Comparison of ENCODE assay signal across 16 cellular contexts in genomic region chr3:122067588-122068240, GRCh38. TPM values are rescaled to one million over a fixed set of nuclear protein-coding genes. Genes with fewer than 3 reads are reported as not detected.
DNase-seq lines count a peak whose midpoint lies in the region; ATAC-seq, FAIRE-seq and TF ChIP-seq lines count a peak whose summit lies in the region.
"Had no signal": no experiment of that assay in that cellular context is flagged by ENCODE, and none has a peak within 500 bp of the region (broad histone marks: within the 10 kb centered on the region; RNA-seq: fewer than 3 reads in every experiment).

No MANE protein-coding gene starts in this region.

- RAD21 ChIA-PET in GM12878 (lab: Charles Lee; ENCODE audit: unreplicated experiment), result interaction anchor here (0.6 to 7.1 kb wide), 10 partner anchors 10 to 72 kb away, joined by 3 to 138 read pairs (median 16); partner anchors contain the start of gene ILDR1

- BruUV-seq in GM12878 (replicated peaks; lab: Mats Ljungman, UMichigan), result no TSS peak

- peak overlapping the region; percentile 66 for H3K27ac ChIP-seq in GM12878 (ENCODE audit: control insufficient read depth, insufficient read depth)
- H3K27ac ChIP-seq in kidney (ENCODE audit: low read depth in 2 of 2, low read length in 2 of 2), result no peak overlapping the region
- H3K27ac ChIP-seq: testis had no signal

- H3K9me3 ChIP-seq in GM12878 (replicated peaks; ENCODE audit: control insufficient read depth, insufficient read depth, low read length) (no peaks in the 10 kb centered on the region; the same call in 2 of the 3 replicates), kidney (ENCODE audit: control insufficient read depth in 1 of 2, low read length in 2 of 2) (no peaks in the 10 kb centered on the region)
- H3K9me3 ChIP-seq: testis had no signal

- peak overlapping the region; percentile 80 for H3K4me2 ChIP-seq in GM12878 (ENCODE audit: control insufficient read depth, insufficient read depth)

- SMC1A ChIA-PET in GM12878 (lab: Charles Lee; ENCODE audit: uncharacterized antibody, unreplicated experiment), result interaction anchor here (0.9 to 22.2 kb wide), 11 partner anchors 10 to 73 kb away, joined by 3 to 394 read pairs (median 7); partner anchors contain the start of gene CD86

- H3K4me1 ChIP-seq in GM12878 (ENCODE audit: control insufficient read depth, insufficient read depth, low read length) (peaks cover 57% of the 10 kb centered on the region), kidney (ENCODE audit: control insufficient read depth in 1 of 2, insufficient read depth in 1 of 2, low read depth in 1 of 2, low read length in 2 of 2) (no peaks in the 10 kb centered on the region)
- H3K4me1 ChIP-seq: testis had no signal

- peaks cover 0 to 3% of the 10 kb centered on the region in 2 experiments; a peak in 1 of 4 replicates for H3K36me3 ChIP-seq in GM12878 (ENCODE audit: control insufficient read depth in 2 of 2, insufficient read depth in 2 of 2, low read length in 1 of 2)
- H3K36me3 ChIP-seq in kidney (ENCODE audit: control insufficient read depth in 1 of 2, insufficient read depth in 2 of 2, low read length in 2 of 2), result no peaks in the 10 kb centered on the region

- no peak for TF ChIP-seq POLR2A in GM12892 (IDR thresholded peaks at IDR 0.05; ENCODE audit: low read depth, low read length)
- TF ChIP-seq POLR2A in GM12878 (IDR thresholded peaks at IDR 0.05; ENCODE audit: low read depth, low read length), result no peak

- in situ Hi-C loops in GM12878 (cut with MboI), result no loop called here
- in situ Hi-C loops in GM13977 (cut with MboI; ENCODE audit: low pct_unique_long_range_greater_than_20kb, low sequenced_read_pairs, unreplicated experiment), result no loop called here

- POLR2A ChIA-PET in GM12878 (lab: Charles Lee), result interaction anchor here (0.6 to 9.5 kb wide), 4 partner anchors 12 to 521 kb away, joined by 3 to 144 read pairs (median 3); partner anchors contain the start of gene POLQ

- CTCF ChIA-PET in GM12878 (lab: Yijun Ruan, JAX), result interaction anchor here (0.8 to 6.3 kb wide), 11 partner anchors 8 to 64 kb away, joined by 3 to 49 read pairs (median 5); partner anchors contain the start of genes CD86 and ILDR1

- H2AFZ ChIP-seq in GM12878 (ENCODE audit: control insufficient read depth, low read depth, low read length), result no peak overlapping the region

- DNase-seq in GM12892 (ENCODE audit: insufficient read length) (no peak), GM12878 (ENCODE audit: low read depth, low spot score) (no peak), GM13977 (ENCODE audit: low spot score) (no peak), NCI-H1105 (lab: John Stamatoyannopoulos, UW) (no peak), kidney (no peak), D721Med (ENCODE audit: insufficient read length, low spot score) (no peak)
- DNase-seq: CD8-positive, alpha-beta memory T cell; cerebellar nuclear complex; IMR-90; kidney glomerular epithelial cell; NCI-H82; nucleus accumbens; testis had no signal

- 0 out of 4 replicates have a peak, but pooled peaks of 1 of the 2 experiments have one; percentile 3 for TF ChIP-seq EP300 in GM12878 (IDR thresholded peaks at IDR 0.05; ENCODE audit: borderline replicate concordance in 1 of 2, control insufficient read depth in 1 of 2, low read depth in 2 of 2, low read length in 2 of 2)

- no peaks in the 10 kb centered on the region for H3K27me3 ChIP-seq in GM12878 (replicated peaks in 1 of 2; ENCODE audit: control insufficient read depth in 2 of 2, insufficient read depth in 2 of 2, low read length in 1 of 2)
- H3K27me3 ChIP-seq: testis had no signal

- FAIRE-seq in GM12892 (lab: Jason Lieb, UNC), result peak; percentile 85
- no peak for FAIRE-seq in GM12878 (lab: Jason Lieb, UNC)
- FAIRE-seq in kidney (lab: Jason Lieb, UNC), result no peak
- FAIRE-seq in D721Med (lab: Jason Lieb, UNC), result no peak
- FAIRE-seq: TTC549 had no signal

- H3K4me3 ChIP-seq in GM12878, result peak overlapping the region; percentile 52; the same call in 1 of the 2 replicates
- no peak overlapping the region for H3K4me3 ChIP-seq in kidney (ENCODE audit: low read length in 2 of 2)
- H3K4me3 ChIP-seq: testis had no signal

- peaks cover 82% of the 10 kb centered on the region for H3K79me2 ChIP-seq in GM12878 (ENCODE audit: control insufficient read depth, insufficient read depth, low read length)

- intact Hi-C loops in GM12878 (cut with micrococcal nuclease; ENCODE audit: unreplicated experiment), result no loop called here
- intact Hi-C loops in kidney (cut with DNase I), result no loop called here

- 0% methylated on average over 2 of the region's 2 CpGs for WGBS in GM12878 (ENCODE audit: insufficient coverage, insufficient replicate concordance, low lambda C conversion rate, missing lambda C conversion rate)

- no peaks in the 10 kb centered on the region; the same call in 1 of the 2 replicates for H4K20me1 ChIP-seq in GM12878 (ENCODE audit: control insufficient read depth, insufficient read depth)

- no peak overlapping the region for H3K9ac ChIP-seq in GM12878 (ENCODE audit: control insufficient read depth, insufficient read depth, low read length)
- H3K9ac ChIP-seq in kidney (ENCODE audit: low read length in 2 of 2), result no peak overlapping the region

- ATAC-seq in GM21390 (IDR thresholded peaks at IDR 0.05; ENCODE audit: unreplicated experiment) (peak; percentile 39), HG03520 (IDR thresholded peaks at IDR 0.05; ENCODE audit: unreplicated experiment) (peak; percentile 39), GM12878 (peak; percentile 67)

- no peak for TF ChIP-seq RAD21 in GM12878 (IDR thresholded peaks at IDR 0.05; ENCODE audit: insufficient read depth, low read depth, low read length)

- TF ChIP-seq CTCF in GM12878 (IDR thresholded peaks at IDR 0.05 in 2 of 3, conservative IDR thresholded peaks at IDR 0.05 in 1 of 3; ENCODE audit: control insufficient read depth in 2 of 3, extremely low read depth in 1 of 3, insufficient read depth in 1 of 3, low read depth in 3 of 3, low read length in 3 of 3), result no peak
- no peak for TF ChIP-seq CTCF in GM13977 (IDR thresholded peaks at IDR 0.05; ENCODE audit: extremely low read depth, insufficient read depth, missing control alignments)
- no peak for TF ChIP-seq CTCF in kidney (IDR thresholded peaks at IDR 0.05; ENCODE audit: borderline replicate concordance, extremely low read depth, insufficient read depth)
- TF ChIP-seq CTCF in D721Med (IDR thresholded peaks at IDR 0.05; ENCODE audit: insufficient read depth, missing control alignments), result no peak

TF ChIP-seq in GM12878, 131 proteins besides CTCF, POLR2A, EP300 and RAD21 (continues in another document):
- TF ChIP-seq ZNF384 (IDR thresholded peaks at IDR 0.05; ENCODE audit: borderline replicate concordance, low read depth, low read length), result peak; percentile 82
- TF ChIP-seq SMARCA5 (IDR thresholded peaks at IDR 0.05), result 0 out of 2 replicates have a peak, but pooled peaks have one; percentile 60
- TF ChIP-seq MTA2 (IDR thresholded peaks at IDR 0.05; ENCODE audit: low read depth), result peak; percentile 43; the same call in 1 of the 2 replicates
- TF ChIP-seq ATF7 (IDR thresholded peaks at IDR 0.05; ENCODE audit: low read depth), result no peak

RNA-seq across cellular contexts. Expression of gene CD86, which starts 12.6 kb away (rescaled TPM):
- polyA plus RNA-seq in GM12892 (2012; ENCODE audit: missing spikeins), result 21.2 TPM
- total RNA-seq in GM12878 (2013; cell fraction: nucleolus; rRNA removed), result 126 and 130 TPM in 2 replicates
- 40.9 and 50.5 TPM in 2 replicates for total RNA-seq in GM12878 (2014; rRNA removed)
- 57.6 and 58.8 TPM in 2 replicates for total RNA-seq in GM12878 (2014; rRNA removed; fragmentation: Illumina TruSeq; extraction: Trizol)
- 41.9 and 49.8 TPM in 2 replicates for total RNA-seq in GM12878 (2021)
- 18.9 TPM for polyA plus RNA-seq in GM12878 (2011; ENCODE audit: low read depth)
- 100 and 126 TPM in 2 replicates for polyA plus RNA-seq in GM12878 (2011; rRNA removed)
- 49.2 and 59.8 TPM in 2 replicates for polyA plus RNA-seq in GM12878 (2011; cell fraction: cytosol; rRNA removed)
- 32.9 and 37.0 TPM in 2 replicates for polyA plus RNA-seq in GM12878 (2011; cell fraction: nucleus; rRNA removed)
- polyA plus RNA-seq in GM12878 (2012), result 18.5 and 26.0 TPM in 2 replicates
- polyA plus RNA-seq in GM12878 (2014; fragmentation: Illumina TruSeq; extraction: Trizol), result 75.1 and 112 TPM in 2 replicates
- 10 to 100 TPM; 68.0 to 79.5 TPM for polyA plus RNA-seq in GM12878 (2014; fragmentation: Nextera tagmentation; extraction: Ambion mirVana)
- polyA plus RNA-seq in GM12878 (2014; rRNA removed), result 40.6 and 50.0 TPM in 2 replicates
- 10 to 100 TPM; 48.5 to 53.5 TPM for polyA plus RNA-seq in GM12878 (2016; fragmentation: Nextera tagmentation; extraction: Ambion mirVana)
- polyA minus RNA-seq in GM12878 (2011; rRNA and poly(A)+ RNA removed), result 63.2 and 76.4 TPM in 2 replicates
- polyA minus RNA-seq in GM12878 (2011; cell fraction: cytosol; rRNA and poly(A)+ RNA removed), result 14.0 and 20.2 TPM in 2 replicates
- 45.3 and 52.9 TPM in 2 replicates for polyA minus RNA-seq in GM12878 (2011; cell fraction: nucleus; rRNA and poly(A)+ RNA removed)
- 6.3 TPM for total RNA-seq in kidney
- polyA plus RNA-seq in kidney (ENCODE audit: insufficient read depth, low read depth, low replicate concordance), result 1.3 TPM
- total RNA-seq: IMR-90 had no signal
- polyA plus RNA-seq: CD8-positive, alpha-beta memory T cell; IMR-90 had no signal

RNA-seq across cellular contexts. Expression of gene ILDR1, which starts 45.7 kb away (rescaled TPM):
- polyA plus RNA-seq in GM12892 (2012; ENCODE audit: missing spikeins), result 3.3 TPM
- total RNA-seq in GM12878 (2013; cell fraction: nucleolus; rRNA removed), result 20.8 and 24.7 TPM in 2 replicates
- total RNA-seq in GM12878 (2014; rRNA removed), result 8.4 and 9.7 TPM in 2 replicates
- 5.1 and 5.3 TPM in 2 replicates for total RNA-seq in GM12878 (2014; rRNA removed; fragmentation: Illumina TruSeq; extraction: Trizol)
- total RNA-seq in GM12878 (2021), result 7.4 and 7.8 TPM in 2 replicates
- polyA plus RNA-seq in GM12878 (2011; ENCODE audit: low read depth), result 2.3 TPM
- 12.0 and 12.4 TPM in 2 replicates for polyA plus RNA-seq in GM12878 (2011; rRNA removed)
- 15.0 and 17.7 TPM in 2 replicates for polyA plus RNA-seq in GM12878 (2011; cell fraction: cytosol; rRNA removed)
- 12.5 and 16.8 TPM in 2 replicates for polyA plus RNA-seq in GM12878 (2011; cell fraction: nucleus; rRNA removed)
- 4.5 and 7.5 TPM in 2 replicates for polyA plus RNA-seq in GM12878 (2012)
- polyA plus RNA-seq in GM12878 (2014; fragmentation: Illumina TruSeq; extraction: Trizol), result 5.6 and 6.2 TPM in 2 replicates
- polyA plus RNA-seq in GM12878 (2014; fragmentation: Nextera tagmentation; extraction: Ambion mirVana), result 1 to 10 TPM; 1.3 to 1.8 TPM
- 7.9 and 8.2 TPM in 2 replicates for polyA plus RNA-seq in GM12878 (2014; rRNA removed)
- polyA plus RNA-seq in GM12878 (2016; fragmentation: Nextera tagmentation; extraction: Ambion mirVana), result 1 to 10 TPM; 6.6 to 7.5 TPM
- 45.2 and 60.4 TPM in 2 replicates for polyA minus RNA-seq in GM12878 (2011; rRNA and poly(A)+ RNA removed)
- 9.6 and 15.1 TPM in 2 replicates for polyA minus RNA-seq in GM12878 (2011; cell fraction: cytosol; rRNA and poly(A)+ RNA removed)
- 20.7 and 37.2 TPM in 2 replicates for polyA minus RNA-seq in GM12878 (2011; cell fraction: nucleus; rRNA and poly(A)+ RNA removed)
- 17.7 TPM for total RNA-seq in kidney
- 11.9 TPM for polyA plus RNA-seq in kidney (ENCODE audit: insufficient read depth, low read depth, low replicate concordance)
- total RNA-seq: CD8-positive, alpha-beta memory T cell; IMR-90 had no signal
- polyA plus RNA-seq: CD8-positive, alpha-beta memory T cell; IMR-90 had no signal
